ENCODE assay signal across 1 cellular context in genomic region chr17:81512984-81513668, GRCh38.
A peak's percentile ranks its signal among the peaks of the same experiment; 100 is the strongest.
TF ChIP-seq lines count a peak whose summit lies in the region.

No MANE protein-coding gene starts in this region.

TF ChIP-seq in HepG2, 621 proteins besides CTCF, POLR2A, EP300 and RAD21 (continued from another document and continues in another):
- 0 out of 2 replicates have a peak, but pooled peaks have one; percentile 17 for TF ChIP-seq NFAT5 (CRISPR knock-in tag; IDR thresholded peaks at IDR 0.05)
- TF ChIP-seq CBX2 (IDR thresholded peaks at IDR 0.05; ENCODE audit: low read depth, low read length): no peak
- no peak for TF ChIP-seq CBX2 (CRISPR knock-in tag; IDR thresholded peaks at IDR 0.05; ENCODE audit: low read depth)
- peak; percentile 23; the same call in 1 of the 2 replicates for TF ChIP-seq THAP9 (CRISPR knock-in tag; IDR thresholded peaks at IDR 0.05; ENCODE audit: borderline replicate concordance)
- no peak for TF ChIP-seq NONO (IDR thresholded peaks at IDR 0.05)
- peak; percentile 65; the same call in 1 of the 2 replicates for TF ChIP-seq NONO (CRISPR knock-in tag; conservative IDR thresholded peaks at IDR 0.05)
- peak; percentile 28; the same call in 1 of the 2 replicates for TF ChIP-seq ZNF563 (CRISPR knock-in tag; IDR thresholded peaks at IDR 0.05)
- TF ChIP-seq HDAC1 (CRISPR knock-in tag; IDR thresholded peaks at IDR 0.05): no peak
- no peak for TF ChIP-seq SOX5 (CRISPR knock-in tag; IDR thresholded peaks at IDR 0.05; ENCODE audit: borderline replicate concordance)
- no peak for TF ChIP-seq ZBTB21 (CRISPR knock-in tag; IDR thresholded peaks at IDR 0.05)
- TF ChIP-seq NFIC (IDR thresholded peaks at IDR 0.05; ENCODE audit: low read length): no peak
- TF ChIP-seq ZNF496 (CRISPR knock-in tag; IDR thresholded peaks at IDR 0.05; ENCODE audit: insufficient replicate concordance): no peak
- no peak for TF ChIP-seq ZNF143 (CRISPR knock-in tag; IDR thresholded peaks at IDR 0.05)
- TF ChIP-seq YEATS4 (CRISPR knock-in tag; IDR thresholded peaks at IDR 0.05; ENCODE audit: borderline replicate concordance): peak; percentile 79; the same call in 1 of the 2 replicates
- no peak for TF ChIP-seq AKNA (CRISPR knock-in tag; IDR thresholded peaks at IDR 0.05; ENCODE audit: borderline replicate concordance)
- TF ChIP-seq MYNN (CRISPR knock-in tag; IDR thresholded peaks at IDR 0.05; ENCODE audit: low read depth): no peak
- no peak for TF ChIP-seq MAFK (conservative IDR thresholded peaks at IDR 0.05 in 1 of 2, IDR thresholded peaks at IDR 0.05 in 1 of 2; ENCODE audit: low read length in 2 of 2)
- TF ChIP-seq HOXA5 (CRISPR knock-in tag; IDR thresholded peaks at IDR 0.05): no peak
- TF ChIP-seq HMGXB4 (CRISPR knock-in tag; IDR thresholded peaks at IDR 0.05; ENCODE audit: borderline replicate concordance in 1 of 2, low read depth in 1 of 2): peak in 1 of 2 experiments; percentile 33; a peak in 2 of 4 replicates
- TF ChIP-seq PAXIP1 (CRISPR knock-in tag; conservative IDR thresholded peaks at IDR 0.05): no peak
- TF ChIP-seq ZNF430 (CRISPR knock-in tag; IDR thresholded peaks at IDR 0.05): no peak; the same call in 1 of the 2 replicates
- TF ChIP-seq HES4 (CRISPR knock-in tag; IDR thresholded peaks at IDR 0.05; ENCODE audit: borderline replicate concordance): no peak
- no peak for TF ChIP-seq GLI4 (CRISPR knock-in tag; IDR thresholded peaks at IDR 0.05; ENCODE audit: borderline replicate concordance)
- no peak for TF ChIP-seq DZIP1 (CRISPR knock-in tag; IDR thresholded peaks at IDR 0.05)
- TF ChIP-seq SOX6 (IDR thresholded peaks at IDR 0.05): no peak
- TF ChIP-seq SOX6 (CRISPR knock-in tag; IDR thresholded peaks at IDR 0.05): no peak
- no peak for TF ChIP-seq MEIS2 (CRISPR knock-in tag; IDR thresholded peaks at IDR 0.05)
- TF ChIP-seq ZNF337 (CRISPR knock-in tag; IDR thresholded peaks at IDR 0.05; ENCODE audit: borderline replicate concordance, low read depth): no peak
- TF ChIP-seq RBAK (CRISPR knock-in tag; IDR thresholded peaks at IDR 0.05): no peak
- no peak for TF ChIP-seq RFX3 (CRISPR knock-in tag; IDR thresholded peaks at IDR 0.05)
- TF ChIP-seq TRIM22 (IDR thresholded peaks at IDR 0.05): no peak
- TF ChIP-seq GATA4 (IDR thresholded peaks at IDR 0.05; ENCODE audit: borderline replicate concordance, low read depth): no peak
- TF ChIP-seq ZNF451 (CRISPR knock-in tag; IDR thresholded peaks at IDR 0.05): 0 out of 2 replicates have a peak, but pooled peaks have one; percentile 29
- 0 out of 2 replicates have a peak, but pooled peaks have one; percentile 25 for TF ChIP-seq ZNF580 (CRISPR knock-in tag; IDR thresholded peaks at IDR 0.05; ENCODE audit: borderline replicate concordance, low read depth)
- TF ChIP-seq ZNF891 (CRISPR knock-in tag; IDR thresholded peaks at IDR 0.05): no peak; the same call in 1 of the 2 replicates
- TF ChIP-seq REXO4 (CRISPR knock-in tag; IDR thresholded peaks at IDR 0.05; ENCODE audit: borderline replicate concordance): no peak
- no peak for TF ChIP-seq BRCA1 (CRISPR knock-in tag; IDR thresholded peaks at IDR 0.05)
